ENCODE assay signal across 25 cellular contexts in the genomic region with DNA sequence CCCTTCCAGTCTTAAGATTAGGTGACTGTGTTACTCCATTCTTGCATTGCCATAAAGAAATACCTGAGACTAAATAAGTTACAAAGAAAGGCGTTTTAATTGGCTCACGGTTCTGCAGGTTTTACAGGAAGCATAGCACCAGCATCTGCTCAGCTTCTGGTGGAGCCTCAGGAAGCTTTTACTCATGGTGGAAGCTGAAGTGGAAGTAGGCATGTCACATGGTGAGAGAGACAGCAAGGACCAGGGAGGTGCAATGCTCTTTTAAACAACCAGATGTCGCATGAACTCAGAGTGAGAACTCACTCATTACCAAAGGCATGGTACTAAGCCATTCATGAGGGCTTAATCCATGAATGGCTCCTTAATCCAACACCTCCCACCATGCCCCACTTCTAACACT. TPM values are rescaled to one million over a fixed set of nuclear protein-coding genes. Genes with fewer than 3 reads are reported as not detected.
"Had no signal": no experiment of that assay in that cellular context is flagged by ENCODE, and none has a peak within 500 bp of the region (broad histone marks: within the 10 kb centered on the region; RNA-seq: fewer than 3 reads in every experiment).

No MANE protein-coding gene starts in this region.

- H3K9me3 ChIP-seq: adrenal gland, esophagus squamous epithelium had no signal

- H3K27ac ChIP-seq: adrenal gland, esophagus squamous epithelium, heart right ventricle, left ventricle myocardium inferior had no signal

- H3K27me3 ChIP-seq: adrenal gland, esophagus squamous epithelium, heart right ventricle had no signal

- H3K4me3 ChIP-seq: adrenal gland, esophagus squamous epithelium, heart right ventricle, left ventricle myocardium inferior had no signal

- H3K36me3 Mint-ChIP-seq: activated naive CD4-positive, alpha-beta T cell treated with anti-CD3 and anti-CD28 coated beads, Interleukin-2, amount 50 U/mL, for 24 hours had no signal

- H3K4me1 ChIP-seq: adrenal gland, esophagus squamous epithelium had no signal

- FAIRE-seq: bronchial epithelial cell had no signal

- H3K27ac Mint-ChIP-seq: activated naive CD4-positive, alpha-beta T cell treated with anti-CD3 and anti-CD28 coated beads, Interleukin-2, amount 50 U/mL, for 24 hours; dendritic cell treated with granulocyte-macrophage colony-stimulating factor and Interleukin-4, amounts not matched to agents 40 ng/mL and 50 ng/mL, for 4 days; immature natural killer cell; nephron had no signal

- H3K4me1 Mint-ChIP-seq: activated naive CD4-positive, alpha-beta T cell treated with anti-CD3 and anti-CD28 coated beads, Interleukin-2, amount 50 U/mL, for 24 hours; nephron had no signal

- ATAC-seq: heart right ventricle had no signal

- DNase-seq: activated CD4-positive, alpha-beta T cell treated with anti-CD3 and anti-CD28 coated beads, Interleukin-2, amount 50 U/mL, for 1 hour; activated CD4-positive, CD25-positive, alpha-beta regulatory T cell treated with anti-CD3 and anti-CD28 coated beads, Interleukin-2, amount 50 U/mL, for 72 hours; activated CD8-positive, alpha-beta memory T cell treated with anti-CD3 and anti-CD28 coated beads for 24 hours; activated CD8-positive, alpha-beta memory T cell treated with anti-CD3 and anti-CD28 coated beads, Interleukin-2, amount 50 U/mL, for 48 hours; activated effector memory CD4-positive, alpha-beta T cell treated with anti-CD3 and anti-CD28 coated beads, Interleukin-2, amount 50 U/mL, for 16 hours; activated T-cell treated with anti-CD3 and anti-CD28 coated beads, Interleukin-2, amount 50 U/mL, for 48 hours; adrenal gland; effector CD8-positive, alpha-beta T cell; esophagus squamous epithelium; heart right ventricle; immature natural killer cell; kidney glomerular epithelial cell; left ventricle myocardium inferior; mammary epithelial cell; midbrain; posterior cingulate gyrus; retina; stimulated activated CD4-positive, alpha-beta T cell treated with anti-CD3 and anti-CD28 coated beads, Interleukin-12 subunit alpha, Interleukin-12 subunit beta, amount 100 ng/mL, for 4 hours; stimulated activated CD4-positive, alpha-beta T cell treated with anti-CD3 and anti-CD28 coated beads, Interleukin-1b, Interleukin-23, amount 100 ng/mL, for 48 hours; stimulated activated CD8-positive, alpha-beta memory T cell treated with anti-CD3 and anti-CD28 coated beads, Interleukin-4, amount 100 ng/mL, for 48 hours; stimulated activated naive CD4-positive, alpha-beta T cell had no signal

- H3K4me3 Mint-ChIP-seq: activated naive CD4-positive, alpha-beta T cell treated with anti-CD3 and anti-CD28 coated beads, Interleukin-2, amount 50 U/mL, for 24 hours; dendritic cell treated with granulocyte-macrophage colony-stimulating factor and Interleukin-4, amounts not matched to agents 40 ng/mL and 50 ng/mL, for 4 days; immature natural killer cell; nephron had no signal

- H3K9me3 Mint-ChIP-seq: activated naive CD4-positive, alpha-beta T cell treated with anti-CD3 and anti-CD28 coated beads, Interleukin-2, amount 50 U/mL, for 24 hours; dendritic cell treated with granulocyte-macrophage colony-stimulating factor and Interleukin-4, amounts not matched to agents 40 ng/mL and 50 ng/mL, for 4 days had no signal

- H3K36me3 ChIP-seq: adrenal gland, esophagus squamous epithelium, heart right ventricle, left ventricle myocardium inferior had no signal

RNA-seq across cellular contexts. Expression of a gene that starts 34.0 kb away (rescaled TPM):
- total RNA-seq: bronchial epithelial cell, mammary epithelial cell had no signal
- polyA plus RNA-seq: mammary epithelial cell had no signal
